Comparison of ENCODE assay signal across 9 cellular contexts in the genomic region with DNA sequence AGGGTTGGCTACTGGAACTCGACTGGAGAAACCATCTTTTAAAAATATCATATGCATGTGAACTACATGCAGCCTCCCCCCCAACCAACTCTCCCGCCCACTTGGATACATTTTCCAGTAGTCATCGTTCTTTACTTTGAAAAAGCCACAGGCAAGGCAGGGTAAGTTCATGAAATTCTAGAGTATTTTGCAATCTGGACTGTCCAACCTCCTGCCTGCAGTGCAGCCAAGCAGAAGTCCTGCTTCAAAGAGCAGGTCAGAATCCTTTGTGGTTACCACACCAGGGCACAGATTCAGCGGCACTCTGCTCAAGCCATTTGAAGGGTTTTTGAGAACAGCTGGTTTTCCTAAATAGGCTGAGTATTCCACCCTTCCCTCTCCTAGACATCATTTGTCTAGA. TPM values are rescaled to one million over a fixed set of nuclear protein-coding genes. Genes with fewer than 3 reads are reported as not detected.
DNase-seq lines count a peak whose midpoint lies in the region; ATAC-seq, FAIRE-seq and TF ChIP-seq lines count a peak whose summit lies in the region.
"Had no signal": no experiment of that assay in that cellular context is flagged by ENCODE, and none has a peak within 500 bp of the region (broad histone marks: within the 10 kb centered on the region; RNA-seq: fewer than 3 reads in every experiment).

No MANE protein-coding gene starts in this region.

- no peaks in the 10 kb centered on the region for H3K36me3 Mint-ChIP-seq in progenitor cell of endocrine pancreas (ENCODE audit: insufficient read depth)

- no peak overlapping the region for H3K27ac ChIP-seq in psoas muscle
- H3K27ac ChIP-seq in esophagus squamous epithelium = no peak overlapping the region

- intact Hi-C loops in psoas muscle (cut with DNase I) (no loop called here), esophagus squamous epithelium (cut with DNase I) (no loop called here)

- H3K36me3 ChIP-seq in psoas muscle (ENCODE audit: insufficient read depth in 1 of 2, low read depth in 1 of 2) = no peaks in the 10 kb centered on the region
- no peaks in the 10 kb centered on the region for H3K36me3 ChIP-seq in esophagus squamous epithelium

- no peak overlapping the region for H3K4me3 ChIP-seq in psoas muscle
- no peak overlapping the region for H3K4me3 ChIP-seq in esophagus squamous epithelium

- H3K4me1 ChIP-seq in psoas muscle = no peaks in the 10 kb centered on the region
- H3K4me1 ChIP-seq in esophagus squamous epithelium = peaks cover 0 to 8% (median 8%) of the 10 kb centered on the region in 3 donors

- H3K27me3 ChIP-seq in psoas muscle (ENCODE audit: insufficient read depth in 3 of 3, low read length in 2 of 3) (no peaks in the 10 kb centered on the region), esophagus squamous epithelium (peaks cover 0 to 7% (median 0%) of the 10 kb centered on the region in 4 donors)

- H3K27me3 Mint-ChIP-seq in progenitor cell of endocrine pancreas = peaks cover 3% of the 10 kb centered on the region

- TF ChIP-seq CTCF in psoas muscle (IDR thresholded peaks at IDR 0.05) (no peak), progenitor cell of endocrine pancreas (IDR thresholded peaks at IDR 0.05; ENCODE audit: unreplicated experiment) (no peak), esophagus squamous epithelium (IDR thresholded peaks at IDR 0.05) (no peak)

- WGBS in psoas muscle, 3 donors = 46 to 58% (median 46%) methylated on average over 4 of the region's 4 CpGs
- WGBS in esophagus squamous epithelium, 2 donors = 39 to 60% methylated on average over 4 of the region's 4 CpGs

- FAIRE-seq in frontal cortex (lab: Jason Lieb, UNC) = no peak

- no peaks in the 10 kb centered on the region for H3K9me3 Mint-ChIP-seq in progenitor cell of endocrine pancreas (ENCODE audit: low read depth)

- peaks cover 1% of the 10 kb centered on the region for H3K4me1 Mint-ChIP-seq in progenitor cell of endocrine pancreas (ENCODE audit: low read depth)

- H3K27ac Mint-ChIP-seq in progenitor cell of endocrine pancreas = no peak overlapping the region

- H3K9me3 ChIP-seq in psoas muscle (no peaks in the 10 kb centered on the region), esophagus squamous epithelium (no peaks in the 10 kb centered on the region)

- ATAC-seq in psoas muscle = peak in 3 of 4 donors; percentile 50 to 69 (median 55)

- H3K4me3 Mint-ChIP-seq in progenitor cell of endocrine pancreas (ENCODE audit: low read depth) = no peak overlapping the region

- no peak for TF ChIP-seq POLR2A in esophagus squamous epithelium (IDR thresholded peaks at IDR 0.05)

- DNase-seq in GF-D8 (lab: John Stamatoyannopoulos, UW) = peak; percentile 28
- DNase-seq in NOMO-1 (lab: John Stamatoyannopoulos, UW; ENCODE audit: unreplicated experiment in 2 of 2) = peak; percentile 49 to 75
- DNase-seq in fibroblast of gingiva (ENCODE audit: low read depth) = peak; percentile 86
- DNase-seq in psoas muscle = peak in 1 of 2 donors; percentile 49
- no peak for DNase-seq in frontal cortex (ENCODE audit: low spot score in 2 of 2)
- no peak for DNase-seq in progenitor cell of endocrine pancreas (ENCODE audit: low spot score, unreplicated experiment)
- no peak for DNase-seq in esophagus squamous epithelium (lab: John Stamatoyannopoulos, UW)
- no peak for DNase-seq in mesenteric fat pad (ENCODE audit: low spot score)

RNA-seq across cellular contexts. Expression of a gene that starts 12.1 kb away (rescaled TPM):
- not detected for total RNA-seq in psoas muscle
- polyA plus RNA-seq in psoas muscle = under 1 TPM in 1 of 3 donors, not detected in 2; 0.01 TPM
- not detected for total RNA-seq in frontal cortex
- total RNA-seq in progenitor cell of endocrine pancreas = 1.8 and 2.1 TPM in 2 replicates
- total RNA-seq in esophagus squamous epithelium = 1 to 10 TPM in 1 of 4 donors, under 1 TPM in 3; 0.11 to 1.8 (median 0.32) TPM
- not detected for total RNA-seq in mesenteric fat pad
- total RNA-seq: mononuclear cell had no signal

Comparison
In these comparisons a context has a peak if more than half of its experiments do, and no peak if none do; other contexts are left out.
1. DNase-seq: peak in GF-D8 (single experiment), NOMO-1 (2 of 2) and fibroblast of gingiva (single experiment); none in frontal cortex (0 of 2), progenitor cell of endocrine pancreas (single experiment), esophagus squamous epithelium (single experiment) and mesenteric fat pad (single experiment).